Comparison of ENCODE assay signal across 8 cellular contexts in genomic region chr6:144055121-144055931, GRCh38. TPM values are rescaled to one million over a fixed set of nuclear protein-coding genes. Genes with fewer than 3 reads are reported as not detected.
DNase-seq lines count a peak whose midpoint lies in the region; ATAC-seq lines count a peak whose summit lies in the region.

No MANE protein-coding gene starts in this region.

- H3K27ac ChIP-seq in CD4-positive, CD25-positive, alpha-beta regulatory T cell (ENCODE audit: insufficient read depth, low read length, poor library complexity, severe bottlenecking), result peak overlapping the region; percentile 72

- no peaks in the 10 kb centered on the region for H3K27me3 ChIP-seq in CD4-positive, CD25-positive, alpha-beta regulatory T cell (ENCODE audit: control insufficient read depth, insufficient read depth, low read length)

- peak; percentile 17 to 85 (median 64) for DNase-seq in CD4-positive, CD25-positive, alpha-beta regulatory T cell
- DNase-seq in stimulated activated naive CD4-positive, alpha-beta T cell treated with Interleukin-2 at 50 U/mL for 16 hours (lab: John Stamatoyannopoulos, UW), result peak; percentile 45
- DNase-seq in SKM-1 (lab: John Stamatoyannopoulos, UW; ENCODE audit: unreplicated experiment) (no peak), ACHN (no peak), SK-N-DZ (ENCODE audit: low spot score) (no peak)

- peak overlapping the region; percentile 94 to 100 (median 98) for H3K27ac Mint-ChIP-seq in CD4-positive, CD25-positive, alpha-beta regulatory T cell
- H3K27ac Mint-ChIP-seq in activated naive CD4-positive, alpha-beta T cell treated with anti-CD3 and anti-CD28 coated beads, Interleukin-2, amount 50 U/mL, for 24 hours, result peak overlapping the region; percentile 93

- peak overlapping the region; percentile 70 to 90 (median 86) for H3K4me3 Mint-ChIP-seq in CD4-positive, CD25-positive, alpha-beta regulatory T cell
- H3K4me3 Mint-ChIP-seq in activated naive CD4-positive, alpha-beta T cell treated with anti-CD3 and anti-CD28 coated beads, Interleukin-2, amount 50 U/mL, for 24 hours, result peak overlapping the region; percentile 81

- H3K9me3 Mint-ChIP-seq in CD4-positive, CD25-positive, alpha-beta regulatory T cell, result peaks cover 0 to 2% (median 0%) of the 10 kb centered on the region in 7 donors
- no peaks in the 10 kb centered on the region for H3K9me3 Mint-ChIP-seq in activated naive CD4-positive, alpha-beta T cell treated with anti-CD3 and anti-CD28 coated beads, Interleukin-2, amount 50 U/mL, for 24 hours

- H3K4me3 ChIP-seq in CD4-positive, CD25-positive, alpha-beta regulatory T cell (ENCODE audit: low read depth, low read length), result peak overlapping the region; percentile 82

- H3K4me1 Mint-ChIP-seq in CD4-positive, CD25-positive, alpha-beta regulatory T cell, result peaks cover 12 to 36% (median 32%) of the 10 kb centered on the region in 4 donors
- peaks cover 29% of the 10 kb centered on the region for H3K4me1 Mint-ChIP-seq in activated naive CD4-positive, alpha-beta T cell treated with anti-CD3 and anti-CD28 coated beads, Interleukin-2, amount 50 U/mL, for 24 hours

- H3K36me3 Mint-ChIP-seq in CD4-positive, CD25-positive, alpha-beta regulatory T cell, result no peaks in the 10 kb centered on the region
- H3K36me3 Mint-ChIP-seq in activated naive CD4-positive, alpha-beta T cell treated with anti-CD3 and anti-CD28 coated beads, Interleukin-2, amount 50 U/mL, for 24 hours, result no peaks in the 10 kb centered on the region

- no peaks in the 10 kb centered on the region for H3K9me3 ChIP-seq in CD4-positive, CD25-positive, alpha-beta regulatory T cell (ENCODE audit: control insufficient read depth in 2 of 2, low read length in 2 of 2)

- H3K36me3 ChIP-seq in CD4-positive, CD25-positive, alpha-beta regulatory T cell (ENCODE audit: control insufficient read depth, insufficient read depth, low read length), result no peaks in the 10 kb centered on the region

- H3K27me3 Mint-ChIP-seq in CD4-positive, CD25-positive, alpha-beta regulatory T cell, result no peaks in the 10 kb centered on the region
- H3K27me3 Mint-ChIP-seq in activated naive CD4-positive, alpha-beta T cell treated with anti-CD3 and anti-CD28 coated beads, Interleukin-2, amount 50 U/mL, for 24 hours, result no peaks in the 10 kb centered on the region

- H3K4me1 ChIP-seq in CD4-positive, CD25-positive, alpha-beta regulatory T cell (ENCODE audit: control insufficient read depth, insufficient read depth, low read length, poor library complexity, severe bottlenecking), result peaks cover 25% of the 10 kb centered on the region

- in situ Hi-C loops in ACHN (cut with HindIII; ENCODE audit: low pct_ligation_motif_present, low pct_unique_long_range_greater_than_20kb, low sequenced_read_pairs), result no loop called here

- ATAC-seq in CD4-positive, CD25-positive, alpha-beta regulatory T cell (ENCODE audit: low read depth in 2 of 2), result peak; percentile 96 to 98
- peak; percentile 68 for ATAC-seq in GM19468 (IDR thresholded peaks at IDR 0.05; ENCODE audit: extremely low read depth, unreplicated experiment)
- peak; percentile 54 for ATAC-seq in HG03558 (IDR thresholded peaks at IDR 0.05; ENCODE audit: extremely low read depth, unreplicated experiment)

RNA-seq across cellular contexts. Expression of gene SF3B5, which starts 40.0 kb away (rescaled TPM):
- total RNA-seq in CD4-positive, CD25-positive, alpha-beta regulatory T cell, result 127 TPM
- 100 to 1,000 TPM; 440 to 448 (median 441) TPM for polyA plus RNA-seq in CD4-positive, CD25-positive, alpha-beta regulatory T cell
- polyA plus RNA-seq in SK-N-DZ (2014; cell fraction: cytosol; rRNA removed), result 214 and 220 TPM in 2 replicates
- polyA plus RNA-seq in SK-N-DZ (2014; cell fraction: nucleus; rRNA removed), result 118 and 147 TPM in 2 replicates

RNA-seq across cellular contexts. Expression of gene PLAGL1, which starts 47.3 kb away (rescaled TPM):
- total RNA-seq in CD4-positive, CD25-positive, alpha-beta regulatory T cell, result 2.8 TPM
- 1 to 10 TPM; 1.4 to 4.7 (median 2.6) TPM for polyA plus RNA-seq in CD4-positive, CD25-positive, alpha-beta regulatory T cell
- polyA plus RNA-seq in SK-N-DZ (2014; cell fraction: cytosol; rRNA removed), result 2.1 and 2.2 TPM in 2 replicates
- polyA plus RNA-seq in SK-N-DZ (2014; cell fraction: nucleus; rRNA removed), result 4.0 and 9.3 TPM in 2 replicates

Comparison
In these comparisons a context has a peak if more than half of its experiments do, and no peak if none do; other contexts are left out.
1. DNase-seq: peak in CD4-positive, CD25-positive, alpha-beta regulatory T cell (3 of 3) and stimulated activated naive CD4-positive, alpha-beta T cell treated with Interleukin-2 at 50 U/mL for 16 hours (single experiment); none in SKM-1 (single experiment), ACHN (single experiment) and SK-N-DZ (single experiment).
2. Peak in every context shown above with its lines, with median percentiles within 50 percentile points of each other: ATAC-seq.